18 cellular contexts compared by ENCODE assay signal in genomic region chr1:232016636-232017035, GRCh38.
"Had no signal": no experiment of that assay in that cellular context is flagged by ENCODE, and none has a peak within 500 bp of the region (broad histone marks: within the 10 kb centered on the region; RNA-seq: fewer than 3 reads in every experiment).

No MANE protein-coding gene starts in this region.

- H3K9me3 Mint-ChIP-seq: activated CD8-positive, alpha-beta T cell treated with anti-CD3 and anti-CD28 coated beads for 36 hours; activated naive CD8-positive, alpha-beta T cell treated with anti-CD3 and anti-CD28 coated beads for 36 hours; activated T-cell treated with anti-CD3 and anti-CD28 coated beads, Interleukin-2, amount 50 U/mL, for 72 hours; naive B cell; WTC11 had no signal

- H3K4me3 ChIP-seq: cardiac muscle cell, gastrocnemius medialis, heart right ventricle, lung, ovary, thoracic aorta, upper lobe of right lung had no signal

- H3K4me3 Mint-ChIP-seq: activated CD8-positive, alpha-beta T cell treated with anti-CD3 and anti-CD28 coated beads for 36 hours; activated naive CD8-positive, alpha-beta T cell treated with anti-CD3 and anti-CD28 coated beads for 36 hours; activated T-cell treated with anti-CD3 and anti-CD28 coated beads, Interleukin-2, amount 50 U/mL, for 72 hours; naive B cell; WTC11 had no signal

- DNase-seq: activated CD4-positive, alpha-beta T cell treated with anti-CD3 and anti-CD28 coated beads for 4 hours; activated CD8-positive, alpha-beta T cell treated with anti-CD3 and anti-CD28 coated beads for 36 hours; activated naive CD8-positive, alpha-beta T cell treated with anti-CD3 and anti-CD28 coated beads for 36 hours; activated T-cell treated with anti-CD3 and anti-CD28 coated beads, Interleukin-2, amount 50 U/mL, for 72 hours; anterior cingulate cortex; gastrocnemius medialis; heart right ventricle; left colon; naive B cell; ovary; stimulated activated CD4-positive, alpha-beta T cell treated with anti-CD3 and anti-CD28 coated beads, Interleukin-1b, Interleukin-23, amount 100 ng/mL, for 48 hours; T-helper 2 cell; upper lobe of right lung had no signal

- H3K27me3 Mint-ChIP-seq: activated CD8-positive, alpha-beta T cell treated with anti-CD3 and anti-CD28 coated beads for 36 hours; activated naive CD8-positive, alpha-beta T cell treated with anti-CD3 and anti-CD28 coated beads for 36 hours; naive B cell had no signal

- H3K36me3 Mint-ChIP-seq: naive B cell, WTC11 had no signal

- H3K27me3 ChIP-seq: cardiac muscle cell, gastrocnemius medialis, heart right ventricle, ovary, upper lobe of right lung had no signal

- H3K9me3 ChIP-seq: gastrocnemius medialis, heart right ventricle, ovary, thoracic aorta, upper lobe of right lung had no signal

- H3K27ac ChIP-seq: cardiac muscle cell, gastrocnemius medialis, heart right ventricle, ovary, thoracic aorta, upper lobe of right lung had no signal

- ATAC-seq: activated CD8-positive, alpha-beta T cell treated with anti-CD3 and anti-CD28 coated beads for 36 hours; activated T-cell treated with anti-CD3 and anti-CD28 coated beads, Interleukin-2, amount 50 U/mL, for 72 hours; gastrocnemius medialis; heart right ventricle; left colon; sciatic nerve; upper lobe of right lung; WTC11 had no signal

- H3K27ac Mint-ChIP-seq: activated CD8-positive, alpha-beta T cell treated with anti-CD3 and anti-CD28 coated beads for 36 hours; activated naive CD8-positive, alpha-beta T cell treated with anti-CD3 and anti-CD28 coated beads for 36 hours; activated T-cell treated with anti-CD3 and anti-CD28 coated beads, Interleukin-2, amount 50 U/mL, for 72 hours; naive B cell; WTC11 had no signal

- H3K4me1 Mint-ChIP-seq: activated naive CD8-positive, alpha-beta T cell treated with anti-CD3 and anti-CD28 coated beads for 36 hours; naive B cell had no signal

- H3K36me3 ChIP-seq: cardiac muscle cell, gastrocnemius medialis, heart right ventricle, ovary, thoracic aorta, upper lobe of right lung had no signal
